In the genomic region with DNA sequence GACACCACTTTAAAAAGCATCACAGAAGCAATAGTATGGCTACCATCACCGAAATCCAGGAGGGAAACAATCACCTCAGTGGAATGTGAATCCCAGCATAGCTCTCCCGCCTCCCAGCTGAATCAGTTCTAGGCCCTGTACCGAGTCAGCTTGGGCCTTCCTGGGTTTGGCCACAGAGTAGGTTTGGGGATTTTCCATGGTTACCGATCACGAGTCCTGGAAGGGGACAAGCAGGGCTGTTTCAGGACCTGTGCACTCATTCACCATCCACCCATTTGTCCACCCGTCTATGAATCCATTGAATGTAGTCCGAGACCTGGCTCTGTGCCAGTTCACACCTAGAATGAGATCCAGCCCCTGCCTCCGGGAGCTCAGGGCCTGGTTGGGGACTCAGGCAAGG, we compare ENCODE assay signal across 15 cellular contexts.
A peak's percentile ranks its signal among the peaks of the same experiment; 100 is the strongest.
DNase-seq lines count a peak whose midpoint lies in the region; ATAC-seq and FAIRE-seq lines count a peak whose summit lies in the region.
"Had no signal": no experiment of that assay in that cellular context is flagged by ENCODE, and none has a peak within 500 bp of the region (broad histone marks: within the 10 kb centered on the region; RNA-seq: fewer than 3 reads in every experiment).

No MANE protein-coding gene starts in this region.

- H3K9ac ChIP-seq in skeletal muscle satellite cell (ENCODE audit: low read depth, low read length): peak overlapping the region; percentile 13
- no peak overlapping the region for H3K9ac ChIP-seq in neuronal stem cell (ENCODE audit: low read depth, low read length, poor library complexity)

- no peak overlapping the region for H2BK120ac ChIP-seq in neuronal stem cell (ENCODE audit: low read depth, low read length)

- peak overlapping the region; percentile 0 for H3K4me2 ChIP-seq in skeletal muscle satellite cell (ENCODE audit: low read length)
- no peak overlapping the region for H3K4me2 ChIP-seq in neuronal stem cell (ENCODE audit: insufficient read depth, low read length, poor library complexity, severe bottlenecking)
- H3K4me2 ChIP-seq: hepatocyte, PC-9 had no signal

- H2BK5ac ChIP-seq in neuronal stem cell (ENCODE audit: low read length): no peak overlapping the region

- no peak overlapping the region for H3K14ac ChIP-seq in neuronal stem cell (ENCODE audit: low read length)

- no peak overlapping the region for H4K8ac ChIP-seq in neuronal stem cell (ENCODE audit: low read depth, low read length)

- H3K4me3 Mint-ChIP-seq in dendritic cell treated with granulocyte-macrophage colony-stimulating factor and Interleukin-4, amounts not matched to agents 40 ng/mL and 50 ng/mL, for 4 days: no peak overlapping the region
- H3K4me3 Mint-ChIP-seq: activated naive CD4-positive, alpha-beta T cell treated with anti-CD3 and anti-CD28 coated beads for 36 hours had no signal

- H3K36me3 Mint-ChIP-seq in dendritic cell treated with granulocyte-macrophage colony-stimulating factor and Interleukin-4, amounts not matched to agents 40 ng/mL and 50 ng/mL, for 4 days (ENCODE audit: low read depth): peaks cover 100% of the 10 kb centered on the region

- H3K23ac ChIP-seq in neuronal stem cell (ENCODE audit: low read depth, low read length, poor library complexity): no peak overlapping the region

- H4K91ac ChIP-seq in neuronal stem cell (ENCODE audit: low read depth, low read length, poor library complexity): no peak overlapping the region

- H3K4me1 ChIP-seq in skeletal muscle satellite cell (ENCODE audit: control insufficient read depth, insufficient read depth, low read length): peaks cover 39% of the 10 kb centered on the region
- no peaks in the 10 kb centered on the region for H3K4me1 ChIP-seq in neuronal stem cell (ENCODE audit: control insufficient read depth in 2 of 2, insufficient read depth in 1 of 2, low read depth in 1 of 2, low read length in 2 of 2)
- H3K4me1 ChIP-seq: prostate gland had no signal

- H3K27me3 Mint-ChIP-seq in dendritic cell treated with granulocyte-macrophage colony-stimulating factor and Interleukin-4, amounts not matched to agents 40 ng/mL and 50 ng/mL, for 4 days: no peaks in the 10 kb centered on the region

- no CpG with 5 or more reads among the region's 8 CpGs for WGBS in neuronal stem cell (ENCODE audit: extremely low coverage in 2 of 2, insufficient read length in 2 of 2, insufficient replicate concordance in 1 of 2), 2 donors

- H3K4me3 ChIP-seq in skeletal muscle satellite cell (ENCODE audit: low read length) (no peak overlapping the region), neuronal stem cell (ENCODE audit: low read length in 2 of 2) (no peak overlapping the region)
- H3K4me3 ChIP-seq: hepatocyte, PC-9, prostate gland had no signal

- H3K4me1 Mint-ChIP-seq in dendritic cell treated with granulocyte-macrophage colony-stimulating factor and Interleukin-4, amounts not matched to agents 40 ng/mL and 50 ng/mL, for 4 days (ENCODE audit: low read depth): peaks cover 99% of the 10 kb centered on the region

- peak overlapping the region; percentile 88 for H3K27ac Mint-ChIP-seq in dendritic cell treated with granulocyte-macrophage colony-stimulating factor and Interleukin-4, amounts not matched to agents 40 ng/mL and 50 ng/mL, for 4 days
- H3K27ac Mint-ChIP-seq: activated naive CD4-positive, alpha-beta T cell treated with anti-CD3 and anti-CD28 coated beads for 36 hours had no signal

- H3K9me3 Mint-ChIP-seq in dendritic cell treated with granulocyte-macrophage colony-stimulating factor and Interleukin-4, amounts not matched to agents 40 ng/mL and 50 ng/mL, for 4 days: no peaks in the 10 kb centered on the region
- H3K9me3 Mint-ChIP-seq: activated naive CD4-positive, alpha-beta T cell treated with anti-CD3 and anti-CD28 coated beads for 36 hours had no signal

- no peaks in the 10 kb centered on the region for H3K27me3 ChIP-seq in skeletal muscle satellite cell (ENCODE audit: control insufficient read depth, insufficient read depth, low read length)
- no peaks in the 10 kb centered on the region for H3K27me3 ChIP-seq in neuronal stem cell (ENCODE audit: control insufficient read depth in 3 of 3, insufficient read depth in 3 of 3, low read depth in 1 of 3, low read length in 3 of 3)
- H3K27me3 ChIP-seq: hepatocyte had no signal

- H2AFZ ChIP-seq in neuronal stem cell (ENCODE audit: low read length): no peak overlapping the region
- H2AFZ ChIP-seq: hepatocyte, PC-9 had no signal

- no peak overlapping the region for H2BK15ac ChIP-seq in neuronal stem cell (ENCODE audit: low read length)

- DNase-seq in G401 (ENCODE audit: low spot score) (peak; percentile 83), RCC 7860 (ENCODE audit: low spot score) (peak; percentile 52), retina (no peak), neuronal stem cell (ENCODE audit: low spot score) (no peak)
- DNase-seq in activated CD4-positive, alpha-beta T cell treated with anti-CD3 and anti-CD28 coated beads for 1 hour: no peak
- DNase-seq: activated naive CD4-positive, alpha-beta T cell treated with anti-CD3 and anti-CD28 coated beads for 36 hours; mesendoderm; PC-9 had no signal

- no peak for ATAC-seq in HG03442 (IDR thresholded peaks at IDR 0.05; ENCODE audit: unreplicated experiment)

- H2BK12ac ChIP-seq in neuronal stem cell (ENCODE audit: low read length): no peak overlapping the region

- H3K9me3 ChIP-seq in skeletal muscle satellite cell (replicated peaks; ENCODE audit: low read length) (no peaks in the 10 kb centered on the region), neuronal stem cell (replicated peaks in 1 of 2; ENCODE audit: control insufficient read depth in 2 of 2, insufficient read depth in 1 of 2, low read depth in 1 of 2, low read length in 2 of 2) (no peaks in the 10 kb centered on the region)
- H3K9me3 ChIP-seq: prostate gland had no signal

- intact Hi-C loops in dendritic cell treated with granulocyte-macrophage colony-stimulating factor and Interleukin-4, amounts not matched to agents 40 ng/mL and 50 ng/mL, for 4 days (cut with micrococcal nuclease): no loop called here

- no peak overlapping the region for H3K18ac ChIP-seq in neuronal stem cell (ENCODE audit: low read length)

- FAIRE-seq in RCC 7860 (lab: Jason Lieb, UNC): no peak
- FAIRE-seq: GM12892, GM19239 had no signal

- H2AK5ac ChIP-seq in neuronal stem cell (ENCODE audit: low read depth, low read length): no peak overlapping the region

- no peak overlapping the region for H3K27ac ChIP-seq in neuronal stem cell (replicated peaks; ENCODE audit: low read length)
- H3K27ac ChIP-seq: hepatocyte, PC-9, prostate gland had no signal

- H3K79me1 ChIP-seq in neuronal stem cell (ENCODE audit: low read depth, low read length): no peaks in the 10 kb centered on the region

- H3K36me3 ChIP-seq in skeletal muscle satellite cell (ENCODE audit: insufficient read depth, low read length) (peaks cover 85% of the 10 kb centered on the region), neuronal stem cell (replicated peaks in 1 of 2; ENCODE audit: control insufficient read depth in 2 of 2, insufficient read depth in 2 of 2, low read length in 2 of 2) (peaks cover 31 to 91% of the 10 kb centered on the region in 2 donors)

- H3K4ac ChIP-seq in neuronal stem cell (ENCODE audit: low read length): no peak overlapping the region

- in situ Hi-C loops in G401 (cut with HindIII; ENCODE audit: low sequenced_read_pairs): no loop called here

Comparison
In these comparisons a context has a peak if more than half of its experiments do, and no peak if none do; other contexts are left out.
1. DNase-seq: peak in G401 (single experiment) and RCC 7860 (single experiment); none in retina (single experiment), neuronal stem cell (single experiment) and activated CD4-positive, alpha-beta T cell treated with anti-CD3 and anti-CD28 coated beads for 1 hour (single experiment).